Comparison of ENCODE assay signal across 1 cellular context in the genomic region with DNA sequence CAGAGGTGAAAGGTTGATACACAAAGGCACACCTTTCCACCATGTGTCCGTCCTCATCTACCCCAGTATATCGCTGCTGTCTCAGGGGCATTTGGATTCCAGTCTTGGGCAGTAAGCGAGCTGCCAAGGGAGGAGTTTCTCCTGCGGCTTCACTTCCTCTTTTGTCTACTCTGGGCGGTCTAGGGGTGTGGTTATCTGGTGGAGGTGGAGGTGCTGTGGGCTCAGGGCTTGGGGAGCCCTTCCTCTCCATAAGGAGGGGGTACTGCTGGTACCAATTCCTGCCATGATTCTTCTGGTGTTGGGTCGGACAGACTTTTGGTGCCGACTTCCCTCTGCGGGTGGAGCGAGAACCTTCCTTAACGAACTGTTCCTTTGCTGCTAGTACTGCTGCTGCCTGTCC.
TF ChIP-seq lines count a peak whose summit lies in the region.

No MANE protein-coding gene starts in this region.

TF ChIP-seq in GM12878, 131 proteins besides CTCF, POLR2A, EP300 and RAD21 (continued from another document):
- TF ChIP-seq, protein P1, sequence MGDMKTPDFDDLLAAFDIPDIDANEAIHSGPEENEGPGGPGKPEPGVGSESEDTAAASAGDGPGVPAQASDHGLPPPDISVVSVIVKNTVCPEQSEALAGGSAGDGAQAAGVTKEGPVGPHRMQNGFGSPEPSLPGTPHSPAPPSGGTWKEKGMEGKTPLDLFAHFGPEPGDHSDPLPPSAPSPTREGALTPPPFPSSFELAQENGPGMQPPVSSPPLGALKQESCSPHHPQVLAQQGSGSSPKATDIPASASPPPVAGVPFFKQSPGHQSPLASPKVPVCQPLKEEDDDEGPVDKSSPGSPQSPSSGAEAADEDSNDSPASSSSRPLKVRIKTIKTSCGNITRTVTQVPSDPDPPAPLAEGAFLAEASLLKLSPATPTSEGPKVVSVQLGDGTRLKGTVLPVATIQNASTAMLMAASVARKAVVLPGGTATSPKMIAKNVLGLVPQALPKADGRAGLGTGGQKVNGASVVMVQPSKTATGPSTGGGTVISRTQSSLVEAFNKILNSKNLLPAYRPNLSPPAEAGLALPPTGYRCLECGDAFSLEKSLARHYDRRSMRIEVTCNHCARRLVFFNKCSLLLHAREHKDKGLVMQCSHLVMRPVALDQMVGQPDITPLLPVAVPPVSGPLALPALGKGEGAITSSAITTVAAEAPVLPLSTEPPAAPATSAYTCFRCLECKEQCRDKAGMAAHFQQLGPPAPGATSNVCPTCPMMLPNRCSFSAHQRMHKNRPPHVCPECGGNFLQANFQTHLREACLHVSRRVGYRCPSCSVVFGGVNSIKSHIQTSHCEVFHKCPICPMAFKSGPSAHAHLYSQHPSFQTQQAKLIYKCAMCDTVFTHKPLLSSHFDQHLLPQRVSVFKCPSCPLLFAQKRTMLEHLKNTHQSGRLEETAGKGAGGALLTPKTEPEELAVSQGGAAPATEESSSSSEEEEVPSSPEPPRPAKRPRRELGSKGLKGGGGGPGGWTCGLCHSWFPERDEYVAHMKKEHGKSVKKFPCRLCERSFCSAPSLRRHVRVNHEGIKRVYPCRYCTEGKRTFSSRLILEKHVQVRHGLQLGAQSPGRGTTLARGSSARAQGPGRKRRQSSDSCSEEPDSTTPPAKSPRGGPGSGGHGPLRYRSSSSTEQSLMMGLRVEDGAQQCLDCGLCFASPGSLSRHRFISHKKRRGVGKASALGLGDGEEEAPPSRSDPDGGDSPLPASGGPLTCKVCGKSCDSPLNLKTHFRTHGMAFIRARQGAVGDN (IDR thresholded peaks at IDR 0.05) = no peak
